ENCODE assay signal across 10 cellular contexts in genomic region chr20:58691405-58691772, GRCh38. TPM values are rescaled to one million over a fixed set of nuclear protein-coding genes. Genes with fewer than 3 reads are reported as not detected.
A peak's percentile ranks its signal among the peaks of the same experiment; 100 is the strongest.
DNase-seq lines count a peak whose midpoint lies in the region; ATAC-seq and TF ChIP-seq lines count a peak whose summit lies in the region.
"Had no signal": no experiment of that assay in that cellular context is flagged by ENCODE, and none has a peak within 500 bp of the region (broad histone marks: within the 10 kb centered on the region; RNA-seq: fewer than 3 reads in every experiment).

No MANE protein-coding gene starts in this region.

- H3K4me1 ChIP-seq in colonic mucosa (peaks cover 8% of the 10 kb centered on the region), thyroid gland (peaks cover 9 to 37% of the 10 kb centered on the region in 2 donors)

- H3K27me3 ChIP-seq in colonic mucosa (no peaks in the 10 kb centered on the region), thyroid gland (no peaks in the 10 kb centered on the region)

- intact Hi-C loops in colonic mucosa (cut with DNase I) (loop anchor here (10.0 kb wide), 1 partner anchor 207 kb away; no protein-coding TSS in a partner anchor), natural killer cell (cut with micrococcal nuclease) (loop anchor here (10.0 kb wide), 1 partner anchor 457 kb away; no protein-coding TSS in a partner anchor), thyroid gland (cut with DNase I) (loop anchor here (5.0 kb wide), 2 partner anchors 39 to 454 kb away; partner anchors contain the start of gene STX16)

- H3K36me3 ChIP-seq in colonic mucosa (no peaks in the 10 kb centered on the region), thyroid gland (peaks cover 10 to 13% of the 10 kb centered on the region in 2 donors)

- no peak overlapping the region for H3K9ac ChIP-seq in colonic mucosa (ENCODE audit: low read depth in 2 of 2, low read length in 2 of 2)

- H3K27ac ChIP-seq in colonic mucosa (peak overlapping the region; percentile 67), thyroid gland (peak overlapping the region; percentile 65 to 93 (median 90))

- CTCF ChIA-PET in HEK293T (lab: Yijun Ruan, JAX) = interaction anchor here (0.6 kb wide), 1 partner anchor 1254 kb away, joined by 3 read pairs; no protein-coding TSS in a partner anchor

- H3K4me3 Mint-ChIP-seq in natural killer cell = no peak overlapping the region

- POLR2A ChIA-PET in HEK293T (lab: Yijun Ruan, JAX) = no interaction called here

- peak overlapping the region; percentile 50 to 80 for H3K27ac Mint-ChIP-seq in activated naive CD4-positive, alpha-beta T cell treated with anti-CD3 and anti-CD28 coated beads, Interleukin-2, amount 50 U/mL, for 72 hours
- H3K27ac Mint-ChIP-seq in natural killer cell = peak overlapping the region; percentile 84 to 86

- no peak for TF ChIP-seq POLR2A in thyroid gland (IDR thresholded peaks at IDR 0.05)

- H3K9me3 ChIP-seq in colonic mucosa (no peaks in the 10 kb centered on the region), thyroid gland (no peaks in the 10 kb centered on the region)

- no peak overlapping the region for H3K4me3 ChIP-seq in colonic mucosa
- no peak overlapping the region for H3K4me3 ChIP-seq in thyroid gland (replicated peaks in 1 of 3)

- H3K36me3 Mint-ChIP-seq in activated naive CD4-positive, alpha-beta T cell treated with anti-CD3 and anti-CD28 coated beads, Interleukin-2, amount 50 U/mL, for 72 hours = no peaks in the 10 kb centered on the region
- no peaks in the 10 kb centered on the region for H3K36me3 Mint-ChIP-seq in natural killer cell

- ATAC-seq in activated naive CD4-positive, alpha-beta T cell treated with anti-CD3 and anti-CD28 coated beads, Interleukin-2, amount 50 U/mL, for 72 hours = no peak
- no peak for ATAC-seq in natural killer cell

- no peaks in the 10 kb centered on the region for H3K27me3 Mint-ChIP-seq in natural killer cell (ENCODE audit: low read depth in 2 of 2)

- no peak for DNase-seq in activated naive CD4-positive, alpha-beta T cell treated with anti-CD3 and anti-CD28 coated beads, Interleukin-2, amount 50 U/mL, for 72 hours (ENCODE audit: low spot score in 2 of 2)
- DNase-seq in activated naive CD4-positive, alpha-beta T cell treated with Interleukin-2 at 50 U/mL for 16 hours = no peak
- DNase-seq in colonic mucosa = no peak
- DNase-seq in natural killer cell = no peak
- DNase-seq in thyroid gland = no peak
- DNase-seq in activated CD4-positive, CD25-positive, alpha-beta regulatory T cell (lab: John Stamatoyannopoulos, UW) = no peak
- no peak for DNase-seq in HEK293T (ENCODE audit: extremely low spot score)
- no peak for DNase-seq in nucleus accumbens (lab: John Stamatoyannopoulos, UW)
- DNase-seq: glutamatergic neuron, T-helper 1 cell had no signal

- WGBS in thyroid gland, 2 donors = 91 to 97% methylated on average over 2 of the region's 2 CpGs

- H3K9me3 Mint-ChIP-seq in activated naive CD4-positive, alpha-beta T cell treated with anti-CD3 and anti-CD28 coated beads, Interleukin-2, amount 50 U/mL, for 72 hours = no peaks in the 10 kb centered on the region
- H3K9me3 Mint-ChIP-seq in natural killer cell = no peaks in the 10 kb centered on the region

- TF ChIP-seq CTCF in colonic mucosa (IDR thresholded peaks at IDR 0.05) (no peak), natural killer cell (IDR thresholded peaks at IDR 0.05) (no peak), thyroid gland (IDR thresholded peaks at IDR 0.05) (no peak)

- H3K4me1 Mint-ChIP-seq in natural killer cell = peaks cover 0 to 7% of the 10 kb centered on the region in 2 donors

TF ChIP-seq in HEK293T, 16 proteins besides CTCF, POLR2A, EP300 and RAD21:
- TF ChIP-seq FOXA1 (IDR thresholded peaks at IDR 0.05) = no peak
- no peak for TF ChIP-seq ELF4 (IDR thresholded peaks at IDR 0.05)
- TF ChIP-seq BHLHE40 (IDR thresholded peaks at IDR 0.05; ENCODE audit: borderline replicate concordance) = no peak

RNA-seq across cellular contexts. Expression of gene NPEPL1, which starts 1.2 kb away (rescaled TPM):
- total RNA-seq in activated naive CD4-positive, alpha-beta T cell treated with anti-CD3 and anti-CD28 coated beads, Interleukin-2, amount 50 U/mL, for 72 hours = 10 to 100 TPM; 12.8 to 21.6 TPM
- total RNA-seq in colonic mucosa (10 to 100 TPM; 14.7 to 20.6 TPM), natural killer cell (10 to 100 TPM; 66.0 to 83.7 (median 68.4) TPM), thyroid gland (10 to 100 TPM; 41.6 to 56.0 (median 47.2) TPM)

RNA-seq across cellular contexts. Expression of gene STX16, which starts 40.3 kb away (rescaled TPM):
- 100 to 1,000 TPM; 130 to 135 TPM for total RNA-seq in activated naive CD4-positive, alpha-beta T cell treated with anti-CD3 and anti-CD28 coated beads, Interleukin-2, amount 50 U/mL, for 72 hours
- total RNA-seq in colonic mucosa (10 to 100 TPM; 36.3 to 38.3 TPM), natural killer cell (100 to 1,000 TPM; 136 to 146 (median 143) TPM), thyroid gland (10 to 100 TPM; 42.5 to 59.1 (median 53.0) TPM)
